In the genomic region with DNA sequence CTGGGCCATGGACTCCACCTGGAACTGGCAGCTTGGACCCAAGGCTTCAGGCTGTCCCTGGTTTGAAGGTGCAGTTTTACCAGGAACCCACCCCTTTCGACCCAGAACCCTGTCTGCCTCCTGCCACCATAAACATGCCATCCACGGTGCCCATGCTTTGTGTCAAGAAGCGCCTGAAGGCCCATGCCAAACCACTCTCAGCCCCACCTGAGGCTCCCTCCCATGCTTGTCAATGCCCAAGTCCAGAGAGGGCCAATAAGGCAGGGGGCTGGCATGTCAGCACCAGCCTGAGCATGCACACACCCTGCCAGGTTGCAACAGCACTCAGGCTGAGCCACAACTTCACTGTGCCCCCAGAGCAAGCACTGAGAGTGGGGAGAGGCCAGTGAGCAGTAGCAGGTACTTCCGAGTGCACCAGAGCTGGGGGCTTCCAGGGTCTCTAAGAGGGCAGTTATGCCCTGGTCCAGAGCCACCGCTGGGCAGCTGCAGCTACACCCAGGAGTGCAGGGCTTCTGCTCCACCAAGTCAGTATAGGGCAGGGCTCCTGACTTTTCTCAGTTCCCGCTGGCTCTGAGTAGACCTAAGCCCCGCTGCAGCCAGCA, we compare ENCODE assay signal across 22 cellular contexts.
"Had no signal": no experiment of that assay in that cellular context is flagged by ENCODE, and none has a peak within 500 bp of the region (broad histone marks: within the 10 kb centered on the region; RNA-seq: fewer than 3 reads in every experiment).

No MANE protein-coding gene starts in this region.

- DNase-seq: IMR-90, Karpas-422, KG1, MM.1S, NCI-H1092 treated with DMSO at 0.1 percent for 48 hours, NCI-H1436, NCI-H187, NCI-H2029, NCI-H2081 treated with DMSO at 0.1 percent for 48 hours, NCI-H2171, NCI-H226, NCI-H446, NCI-H510A, NCI-H524 treated with DMSO at 0.1 percent for 48 hours, NCI-H69, NCI-H774, RPMI8226, SHP77, SJCRH30 had no signal

- H3K36me3 ChIP-seq: SJCRH30 had no signal

- H3K27me3 ChIP-seq: SJCRH30 had no signal

- H3K4me1 ChIP-seq: SJCRH30 had no signal

- FAIRE-seq: HepG2, RCC 7860 had no signal

- H3K9me3 ChIP-seq: SJCRH30 had no signal

- H3K4me3 ChIP-seq: SJCRH30 had no signal

- ATAC-seq: HepG2, SK-N-SH treated with all-trans-retinoic acid at 6 μM for 48 hours had no signal

- H3K27ac ChIP-seq: SJCRH30 had no signal
